Comparison of ENCODE assay signal across 7 cellular contexts in genomic region chr12:89707623-89707991, GRCh38. TPM values are rescaled to one million over a fixed set of nuclear protein-coding genes. Genes with fewer than 3 reads are reported as not detected.
A peak's percentile ranks its signal among the peaks of the same experiment; 100 is the strongest.
DNase-seq lines count a peak whose midpoint lies in the region; ATAC-seq, FAIRE-seq and TF ChIP-seq lines count a peak whose summit lies in the region.

No MANE protein-coding gene starts in this region.

- no peaks in the 10 kb centered on the region for H3K36me3 Mint-ChIP-seq in brain

- no TSS peak for BruUV-seq in Panc1 (replicated peaks; lab: Mats Ljungman, UMichigan)

- FAIRE-seq in kidney (lab: Jason Lieb, UNC): no peak

- ATAC-seq in Panc1: no peak
- no peak for ATAC-seq in HG02610 (IDR thresholded peaks at IDR 0.05; ENCODE audit: unreplicated experiment)
- ATAC-seq in HG03378 (IDR thresholded peaks at IDR 0.05; ENCODE audit: unreplicated experiment): no peak

- peaks cover 20% of the 10 kb centered on the region for H3K4me1 ChIP-seq in Panc1 (ENCODE audit: control insufficient read depth, insufficient read depth, low read length)
- H3K4me1 ChIP-seq in kidney (ENCODE audit: control insufficient read depth in 1 of 2, insufficient read depth in 1 of 2, low read depth in 1 of 2, low read length in 2 of 2): peaks cover 0 to 16% of the 10 kb centered on the region in 2 donors

- peak overlapping the region; percentile 87 to 96 (median 93) for H3K27ac Mint-ChIP-seq in brain

- DNase-seq in H7 (peak; percentile 60), Panc1 (ENCODE audit: low read depth, low spot score) (no peak), kidney (peak; percentile 75)
- DNase-seq in stimulated activated CD8-positive, alpha-beta memory T cell treated with anti-CD3 and anti-CD28 coated beads, Interleukin-4, amount 100 ng/mL, for 48 hours: peak; percentile 34

- H3K4me3 ChIP-seq in H7 (ENCODE audit: insufficient read depth, low read depth, low read length) (peak overlapping the region; percentile 89), Panc1 (ENCODE audit: low read depth in 2 of 2, low read length in 2 of 2) (peak overlapping the region; percentile 78 to 88), kidney (ENCODE audit: low read length in 2 of 2) (peak overlapping the region; percentile 60 to 85)

- H3K27me3 ChIP-seq in H7 (ENCODE audit: control insufficient read depth, insufficient read depth, low read length) (peaks cover 33% of the 10 kb centered on the region), Panc1 (ENCODE audit: control insufficient read depth, insufficient read depth, low read length) (peaks cover 3% of the 10 kb centered on the region)

- H3K9me3 Mint-ChIP-seq in brain: peaks cover 0 to 4% (median 0%) of the 10 kb centered on the region in 5 experiments

- H3K9me3 ChIP-seq in Panc1 (ENCODE audit: control insufficient read depth, insufficient read depth, low read depth, low read length): no peaks in the 10 kb centered on the region
- H3K9me3 ChIP-seq in kidney (ENCODE audit: control insufficient read depth in 1 of 2, low read length in 2 of 2): no peaks in the 10 kb centered on the region

- intact Hi-C loops in Panc1 (cut with micrococcal nuclease; ENCODE audit: unreplicated experiment): loop anchor here (5.0 kb wide), 2 partner anchors 165 to 240 kb away; no protein-coding TSS in a partner anchor
- intact Hi-C loops in kidney (cut with DNase I): no loop called here

- H3K9ac ChIP-seq in kidney (ENCODE audit: low read length in 2 of 2): peak overlapping the region; percentile 71 to 87

- in situ Hi-C loops in Panc1 (cut with HindIII; ENCODE audit: low pct_unique_long_range_greater_than_20kb, low sequenced_read_pairs): no loop called here

- H3K4me3 Mint-ChIP-seq in brain: peak overlapping the region; percentile 93 to 97 (median 96)

- POLR2A ChIA-PET in Panc1 (lab: Charles Lee): no interaction called here

- peaks cover 51% of the 10 kb centered on the region for H3K4me1 Mint-ChIP-seq in brain

- H3K27me3 Mint-ChIP-seq in brain: peaks cover 42% of the 10 kb centered on the region

- TF ChIP-seq CTCF in Panc1 (IDR thresholded peaks at IDR 0.05) (no peak), brain (conservative IDR thresholded peaks at IDR 0.05) (no peak), kidney (IDR thresholded peaks at IDR 0.05; ENCODE audit: borderline replicate concordance, extremely low read depth, insufficient read depth) (no peak)

- CTCF ChIA-PET in Panc1 (lab: Charles Lee): no interaction called here

- H3K36me3 ChIP-seq in H7 (replicated peaks; ENCODE audit: control insufficient read depth, insufficient read depth, low read length): no peaks in the 10 kb centered on the region
- no peaks in the 10 kb centered on the region; the same call in 1 of the 2 replicates for H3K36me3 ChIP-seq in Panc1 (ENCODE audit: control insufficient read depth, insufficient read depth, low read length)
- H3K36me3 ChIP-seq in kidney (ENCODE audit: control insufficient read depth in 1 of 2, insufficient read depth in 2 of 2, low read length in 2 of 2): no peaks in the 10 kb centered on the region

- H3K27ac ChIP-seq in Panc1 (ENCODE audit: low read length) (peak overlapping the region; percentile 84), kidney (ENCODE audit: low read depth in 2 of 2, low read length in 2 of 2) (peak overlapping the region in 1 of 2 donors; percentile 98)

RNA-seq across cellular contexts. Expression of gene ATP2B1, which starts 1.0 kb away (rescaled TPM):
- total RNA-seq in H7 (2014; rRNA removed; shearing (Covaris generic)): 20.6 and 22.2 TPM in 2 replicates
- total RNA-seq in Panc1 (2021; ENCODE audit: unreplicated experiment) (64.5 TPM), kidney (53.4 TPM)
- 21.8 TPM for polyA plus RNA-seq in Panc1 (2012; ENCODE audit: insufficient read length)
- polyA plus RNA-seq in brain (ENCODE audit: insufficient read depth, low read depth, low replicate concordance) (12.0 TPM), kidney (ENCODE audit: insufficient read depth, low read depth, low replicate concordance) (6.3 TPM)
